In genomic region chr12:81492131-81492720, GRCh38 we compare ENCODE assay signal across 21 cellular contexts.
A peak's percentile ranks its signal among the peaks of the same experiment; 100 is the strongest.
DNase-seq lines count a peak whose midpoint lies in the region; ATAC-seq and TF ChIP-seq lines count a peak whose summit lies in the region.
"Had no signal": no experiment of that assay in that cellular context is flagged by ENCODE, and none has a peak within 500 bp of the region (broad histone marks: within the 10 kb centered on the region; RNA-seq: fewer than 3 reads in every experiment).

No MANE protein-coding gene starts in this region.

- no TSS peak for BruUV-seq in PC-3 (replicated peaks; lab: Mats Ljungman, UMichigan)

- no peak overlapping the region for H3K4me3 ChIP-seq in astrocyte of the spinal cord (ENCODE audit: low read depth, low read length)
- H3K4me3 ChIP-seq in PC-3 (ENCODE audit: low read length): no peak overlapping the region
- H3K4me3 ChIP-seq in tibial nerve: no peak overlapping the region

- H3K4me1 ChIP-seq in PC-3 (ENCODE audit: insufficient read depth, low read length) (no peaks in the 10 kb centered on the region), tibial nerve (no peaks in the 10 kb centered on the region)

- in situ Hi-C loops in astrocyte of the spinal cord (cut with HindIII; ENCODE audit: low sequenced_read_pairs): no loop called here

- H3F3A ChIP-seq in PC-3 (ENCODE audit: low read length, unreplicated experiment): no peaks in the 10 kb centered on the region

- H3K9ac ChIP-seq in PC-3 (ENCODE audit: low read length): no peak overlapping the region

- H2AFZ ChIP-seq in PC-3 (ENCODE audit: low read length): no peak overlapping the region

- TF ChIP-seq POLR2A in tibial nerve (IDR thresholded peaks at IDR 0.05): no peak

- intact Hi-C loops in PC-3 (cut with micrococcal nuclease): no loop called here

- H3K4me2 ChIP-seq in PC-3 (ENCODE audit: low read length): no peak overlapping the region

- no peaks in the 10 kb centered on the region for H3K27me3 ChIP-seq in PC-3 (ENCODE audit: low read length)
- H3K27me3 ChIP-seq in tibial nerve: no peaks in the 10 kb centered on the region

- no peaks in the 10 kb centered on the region for H3K36me3 ChIP-seq in PC-3 (ENCODE audit: low read depth, low read length)
- H3K36me3 ChIP-seq in tibial nerve: no peaks in the 10 kb centered on the region

- H3K27ac ChIP-seq in PC-3 (ENCODE audit: low read length) (no peak overlapping the region), tibial nerve (no peak overlapping the region)

- H3K79me2 ChIP-seq in PC-3 (ENCODE audit: low read length): no peaks in the 10 kb centered on the region

- H4K20me1 ChIP-seq in PC-3 (ENCODE audit: low read length): no peaks in the 10 kb centered on the region

- TF ChIP-seq CTCF in astrocyte of the spinal cord (IDR thresholded peaks at IDR 0.05; ENCODE audit: low read depth, low read length) (no peak), PC-3 (conservative IDR thresholded peaks at IDR 0.05; ENCODE audit: low read depth, low read length) (no peak), tibial nerve (IDR thresholded peaks at IDR 0.05) (no peak)

- H3K9me2 ChIP-seq in PC-3 (replicated peaks; ENCODE audit: low read length): no peaks in the 10 kb centered on the region

- ATAC-seq in PC-3: no peak
- ATAC-seq in GM18861 (IDR thresholded peaks at IDR 0.05; ENCODE audit: unreplicated experiment): no peak
- ATAC-seq: activated T-helper 17 cell treated with anti-CD3 and anti-CD28 coated beads, Interleukin-2, amount 50 U/mL, for 72 hours had no signal

- POLR2A ChIA-PET in PC-3 (lab: Charles Lee; ENCODE audit: unreplicated experiment): no interaction called here

- TF ChIP-seq EP300 in tibial nerve (IDR thresholded peaks at IDR 0.05): no peak

- DNase-seq in H4 (ENCODE audit: low spot score) (peak; percentile 16), NCI-H524 (lab: John Stamatoyannopoulos, UW) (peak; percentile 48 to 81), astrocyte of the spinal cord (ENCODE audit: low read depth, low spot score) (peak; percentile 11), non-pigmented ciliary epithelial cell (ENCODE audit: low read depth) (peak; percentile 53), PC-3 (no peak), tibial nerve (ENCODE audit: low spot score in 2 of 2) (no peak)
- DNase-seq: activated CD4-positive, alpha-beta T cell treated with anti-CD3 and anti-CD28 coated beads, Interleukin-2, amount 50 U/mL, for 4 hours; anterior cingulate cortex; C1 segment of cervical spinal cord; Calu3; glutamatergic neuron; KG1; naive B cell; NCI-H1417 treated with DMSO at 0.1 percent for 48 hours; NCI-H526; occipital lobe; RPMI8226; small intestine; stimulated activated CD8-positive, alpha-beta memory T cell treated with anti-CD3 and anti-CD28 coated beads, Interleukin-4, amount 100 ng/mL, for 48 hours had no signal

- H3K9me3 ChIP-seq in PC-3 (ENCODE audit: low read length) (no peaks in the 10 kb centered on the region), tibial nerve (no peaks in the 10 kb centered on the region)

- CTCF ChIA-PET in PC-3 (lab: Charles Lee): no interaction called here

- 55 to 63% methylated on average over 2 of the region's 2 CpGs for WGBS in tibial nerve, 2 donors

Comparison
In these comparisons a context has a peak if more than half of its experiments do, and no peak if none do; other contexts are left out.
1. DNase-seq: peak in H4 (single experiment), NCI-H524 (2 of 2), astrocyte of the spinal cord (single experiment) and non-pigmented ciliary epithelial cell (single experiment); none in PC-3 (single experiment) and tibial nerve (0 of 2).